8 cellular contexts compared by ENCODE assay signal in the genomic region with DNA sequence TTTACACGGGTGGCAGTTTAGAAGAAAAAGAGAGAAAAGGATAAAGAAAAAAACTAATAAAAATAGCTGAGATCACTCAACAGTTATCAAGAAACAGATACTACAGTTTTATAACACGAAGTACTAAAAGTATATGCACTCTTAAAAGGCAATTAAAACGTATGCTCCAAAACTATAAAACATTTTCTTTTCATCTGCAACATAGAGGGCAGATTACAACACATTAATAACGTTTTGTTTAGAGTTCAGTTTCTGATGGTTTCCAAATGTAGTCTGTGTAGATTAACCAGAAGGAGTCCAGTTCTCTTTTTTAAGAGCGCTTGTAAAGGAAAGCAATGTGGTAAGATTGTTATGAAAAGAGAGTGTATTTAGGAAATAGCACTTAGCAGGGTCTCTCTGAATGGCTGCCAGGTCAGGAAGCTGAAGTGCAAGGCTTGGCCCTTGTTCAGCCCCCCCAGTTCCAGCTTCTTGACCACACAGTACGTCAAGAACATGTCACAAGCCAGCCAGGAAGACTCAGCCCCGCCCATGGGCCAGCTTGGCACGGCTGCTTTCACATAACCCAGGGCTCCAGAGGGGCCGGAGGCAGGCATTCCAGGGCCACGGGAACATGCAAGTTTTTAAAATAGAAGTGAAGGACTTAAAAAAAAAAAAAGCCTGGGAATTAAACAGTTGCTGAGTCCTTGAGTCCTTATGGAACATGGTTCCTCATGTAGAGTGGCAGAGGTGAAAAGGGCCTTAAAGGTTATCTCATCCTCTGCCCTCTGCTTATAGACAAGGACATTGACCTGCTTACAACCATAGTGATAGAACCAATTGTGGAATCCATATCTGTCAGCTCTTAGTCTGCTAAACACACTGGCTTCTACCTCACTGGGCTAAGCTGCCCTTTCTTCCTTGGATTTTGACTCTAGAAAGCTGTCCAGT.
DNase-seq lines count a peak whose midpoint lies in the region; ATAC-seq and TF ChIP-seq lines count a peak whose summit lies in the region.

No MANE protein-coding gene starts in this region.

- no peak overlapping the region for H3K27ac Mint-ChIP-seq in WTC11
- no peak overlapping the region for H3K27ac Mint-ChIP-seq in activated CD4-positive, alpha-beta memory T cell treated with anti-CD3 and anti-CD28 coated beads, Interleukin-2, amount 10 ng/mL, durations not matched to agents 7 days and 5 days

- no peaks in the 10 kb centered on the region for H3K36me3 Mint-ChIP-seq in WTC11
- no peaks in the 10 kb centered on the region for H3K36me3 Mint-ChIP-seq in activated CD4-positive, alpha-beta memory T cell treated with anti-CD3 and anti-CD28 coated beads, Interleukin-2, amount 10 ng/mL, durations not matched to agents 7 days and 5 days (ENCODE audit: low read depth)

- TF ChIP-seq CTCF in retinal pigment epithelial cell (conservative IDR thresholded peaks at IDR 0.05; ENCODE audit: low read depth, low read length): no peak
- no peak for TF ChIP-seq CTCF in WTC11 (IDR thresholded peaks at IDR 0.05)

- H3K4me3 ChIP-seq in retinal pigment epithelial cell (ENCODE audit: low read length): no peak overlapping the region

- CTCF ChIA-PET in WTC11 (lab: Charles Lee): interaction anchor here (0.7 kb wide), 1 partner anchor 212 kb away, joined by 3 read pairs; no protein-coding TSS in a partner anchor
- CTCF ChIA-PET in activated CD4-positive, alpha-beta memory T cell treated with anti-CD3 and anti-CD28 coated beads, Interleukin-2, amount 10 ng/mL, durations not matched to agents 7 days and 5 days (lab: Charles Lee): interaction anchor here (0.7 to 1.5 kb wide), 2 partner anchors 10 to 33 kb away, joined by 3 to 5 read pairs; no protein-coding TSS in a partner anchor

- H3K4me1 Mint-ChIP-seq in WTC11: peaks cover 42% of the 10 kb centered on the region
- H3K4me1 Mint-ChIP-seq in activated CD4-positive, alpha-beta memory T cell treated with anti-CD3 and anti-CD28 coated beads, Interleukin-2, amount 10 ng/mL, durations not matched to agents 7 days and 5 days: peaks cover 18% of the 10 kb centered on the region

- peak; percentile 85 for ATAC-seq in SK-N-SH treated with all-trans-retinoic acid at 6 μM for 48 hours
- ATAC-seq in WTC11: no peak

- DNase-seq in COLO829 (ENCODE audit: low spot score) (peak; percentile 78), glomerular visceral epithelial cell (ENCODE audit: extremely low spot score) (peak; percentile 24), retinal pigment epithelial cell (ENCODE audit: low read depth) (peak; percentile 96), 8988T (no peak), SHP77 (lab: John Stamatoyannopoulos, UW) (no peak), WTC11 (ENCODE audit: low spot score) (no peak)
- DNase-seq in activated CD4-positive, alpha-beta memory T cell treated with anti-CD3 and anti-CD28 coated beads, Interleukin-2, amount 10 ng/mL, durations not matched to agents 7 days and 5 days: no peak

- H3K27me3 Mint-ChIP-seq in WTC11 (ENCODE audit: low read depth): no peaks in the 10 kb centered on the region
- H3K27me3 Mint-ChIP-seq in activated CD4-positive, alpha-beta memory T cell treated with anti-CD3 and anti-CD28 coated beads, Interleukin-2, amount 10 ng/mL, durations not matched to agents 7 days and 5 days: no peaks in the 10 kb centered on the region

- H3K4me3 Mint-ChIP-seq in WTC11: no peak overlapping the region
- H3K4me3 Mint-ChIP-seq in activated CD4-positive, alpha-beta memory T cell treated with anti-CD3 and anti-CD28 coated beads, Interleukin-2, amount 10 ng/mL, durations not matched to agents 7 days and 5 days: no peak overlapping the region

- H3K9me3 Mint-ChIP-seq in WTC11: no peaks in the 10 kb centered on the region
- no peaks in the 10 kb centered on the region for H3K9me3 Mint-ChIP-seq in activated CD4-positive, alpha-beta memory T cell treated with anti-CD3 and anti-CD28 coated beads, Interleukin-2, amount 10 ng/mL, durations not matched to agents 7 days and 5 days

- POLR2A ChIA-PET in WTC11 (lab: Charles Lee): no interaction called here
- POLR2A ChIA-PET in activated CD4-positive, alpha-beta memory T cell treated with anti-CD3 and anti-CD28 coated beads, Interleukin-2, amount 10 ng/mL, durations not matched to agents 7 days and 5 days (lab: Charles Lee): no interaction called here

TF ChIP-seq in SK-N-SH treated with all-trans-retinoic acid at 6 μM for 48 hours, 23 proteins besides CTCF, POLR2A, EP300 and RAD21 (continues in another document):
- peak; percentile 38; the same call in 1 of the 2 replicates for TF ChIP-seq ARNTL (CRISPR knock-in tag; IDR thresholded peaks at IDR 0.05; ENCODE audit: borderline replicate concordance, low read depth)
- TF ChIP-seq ISL1 (CRISPR knock-in tag; IDR thresholded peaks at IDR 0.05): peak; percentile 94
- TF ChIP-seq OSR1 (CRISPR knock-in tag; IDR thresholded peaks at IDR 0.05): no peak
- TF ChIP-seq ZFP3 (CRISPR knock-in tag; IDR thresholded peaks at IDR 0.05): peak; percentile 75; the same call in 1 of the 2 replicates
- no peak for TF ChIP-seq TCF4 (CRISPR knock-in tag; IDR thresholded peaks at IDR 0.05; ENCODE audit: borderline replicate concordance)
- TF ChIP-seq ZNF565 (CRISPR knock-in tag; conservative IDR thresholded peaks at IDR 0.05; ENCODE audit: low read depth): no peak
- no peak for TF ChIP-seq BACH2 (CRISPR knock-in tag; IDR thresholded peaks at IDR 0.05; ENCODE audit: borderline replicate concordance)
- peak; percentile 94 for TF ChIP-seq TOX (CRISPR knock-in tag; IDR thresholded peaks at IDR 0.05; ENCODE audit: borderline replicate concordance)
- TF ChIP-seq ZNF70 (CRISPR knock-in tag; IDR thresholded peaks at IDR 0.05): no peak
- TF ChIP-seq, protein P1, sequence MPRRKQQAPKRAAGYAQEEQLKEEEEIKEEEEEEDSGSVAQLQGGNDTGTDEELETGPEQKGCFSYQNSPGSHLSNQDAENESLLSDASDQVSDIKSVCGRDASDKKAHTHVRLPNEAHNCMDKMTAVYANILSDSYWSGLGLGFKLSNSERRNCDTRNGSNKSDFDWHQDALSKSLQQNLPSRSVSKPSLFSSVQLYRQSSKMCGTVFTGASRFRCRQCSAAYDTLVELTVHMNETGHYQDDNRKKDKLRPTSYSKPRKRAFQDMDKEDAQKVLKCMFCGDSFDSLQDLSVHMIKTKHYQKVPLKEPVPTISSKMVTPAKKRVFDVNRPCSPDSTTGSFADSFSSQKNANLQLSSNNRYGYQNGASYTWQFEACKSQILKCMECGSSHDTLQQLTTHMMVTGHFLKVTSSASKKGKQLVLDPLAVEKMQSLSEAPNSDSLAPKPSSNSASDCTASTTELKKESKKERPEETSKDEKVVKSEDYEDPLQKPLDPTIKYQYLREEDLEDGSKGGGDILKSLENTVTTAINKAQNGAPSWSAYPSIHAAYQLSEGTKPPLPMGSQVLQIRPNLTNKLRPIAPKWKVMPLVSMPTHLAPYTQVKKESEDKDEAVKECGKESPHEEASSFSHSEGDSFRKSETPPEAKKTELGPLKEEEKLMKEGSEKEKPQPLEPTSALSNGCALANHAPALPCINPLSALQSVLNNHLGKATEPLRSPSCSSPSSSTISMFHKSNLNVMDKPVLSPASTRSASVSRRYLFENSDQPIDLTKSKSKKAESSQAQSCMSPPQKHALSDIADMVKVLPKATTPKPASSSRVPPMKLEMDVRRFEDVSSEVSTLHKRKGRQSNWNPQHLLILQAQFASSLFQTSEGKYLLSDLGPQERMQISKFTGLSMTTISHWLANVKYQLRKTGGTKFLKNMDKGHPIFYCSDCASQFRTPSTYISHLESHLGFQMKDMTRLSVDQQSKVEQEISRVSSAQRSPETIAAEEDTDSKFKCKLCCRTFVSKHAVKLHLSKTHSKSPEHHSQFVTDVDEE (CRISPR knock-in tag; IDR thresholded peaks at IDR 0.05): 0 out of 2 replicates have a peak, but pooled peaks have one; percentile 18
- no peak for TF ChIP-seq ZNF8 (CRISPR knock-in tag; IDR thresholded peaks at IDR 0.05)

TF ChIP-seq in WTC11, 78 proteins besides CTCF, POLR2A, EP300 and RAD21 (continues in another document):
- TF ChIP-seq CREM (CRISPR knock-in tag; IDR thresholded peaks at IDR 0.05) (no peak), ZNF263 (CRISPR knock-in tag; IDR thresholded peaks at IDR 0.05; ENCODE audit: low read depth) (no peak), TEAD1 (CRISPR knock-in tag; IDR thresholded peaks at IDR 0.05) (no peak), ZNF232 (CRISPR knock-in tag; IDR thresholded peaks at IDR 0.05) (no peak), NR3C1 (CRISPR knock-in tag; conservative IDR thresholded peaks at IDR 0.05; ENCODE audit: low read depth) (no peak), ZNF138 (CRISPR knock-in tag; conservative IDR thresholded peaks at IDR 0.05) (no peak), ETV6 (CRISPR knock-in tag; IDR thresholded peaks at IDR 0.05) (no peak)
- TF ChIP-seq, protein P2, sequence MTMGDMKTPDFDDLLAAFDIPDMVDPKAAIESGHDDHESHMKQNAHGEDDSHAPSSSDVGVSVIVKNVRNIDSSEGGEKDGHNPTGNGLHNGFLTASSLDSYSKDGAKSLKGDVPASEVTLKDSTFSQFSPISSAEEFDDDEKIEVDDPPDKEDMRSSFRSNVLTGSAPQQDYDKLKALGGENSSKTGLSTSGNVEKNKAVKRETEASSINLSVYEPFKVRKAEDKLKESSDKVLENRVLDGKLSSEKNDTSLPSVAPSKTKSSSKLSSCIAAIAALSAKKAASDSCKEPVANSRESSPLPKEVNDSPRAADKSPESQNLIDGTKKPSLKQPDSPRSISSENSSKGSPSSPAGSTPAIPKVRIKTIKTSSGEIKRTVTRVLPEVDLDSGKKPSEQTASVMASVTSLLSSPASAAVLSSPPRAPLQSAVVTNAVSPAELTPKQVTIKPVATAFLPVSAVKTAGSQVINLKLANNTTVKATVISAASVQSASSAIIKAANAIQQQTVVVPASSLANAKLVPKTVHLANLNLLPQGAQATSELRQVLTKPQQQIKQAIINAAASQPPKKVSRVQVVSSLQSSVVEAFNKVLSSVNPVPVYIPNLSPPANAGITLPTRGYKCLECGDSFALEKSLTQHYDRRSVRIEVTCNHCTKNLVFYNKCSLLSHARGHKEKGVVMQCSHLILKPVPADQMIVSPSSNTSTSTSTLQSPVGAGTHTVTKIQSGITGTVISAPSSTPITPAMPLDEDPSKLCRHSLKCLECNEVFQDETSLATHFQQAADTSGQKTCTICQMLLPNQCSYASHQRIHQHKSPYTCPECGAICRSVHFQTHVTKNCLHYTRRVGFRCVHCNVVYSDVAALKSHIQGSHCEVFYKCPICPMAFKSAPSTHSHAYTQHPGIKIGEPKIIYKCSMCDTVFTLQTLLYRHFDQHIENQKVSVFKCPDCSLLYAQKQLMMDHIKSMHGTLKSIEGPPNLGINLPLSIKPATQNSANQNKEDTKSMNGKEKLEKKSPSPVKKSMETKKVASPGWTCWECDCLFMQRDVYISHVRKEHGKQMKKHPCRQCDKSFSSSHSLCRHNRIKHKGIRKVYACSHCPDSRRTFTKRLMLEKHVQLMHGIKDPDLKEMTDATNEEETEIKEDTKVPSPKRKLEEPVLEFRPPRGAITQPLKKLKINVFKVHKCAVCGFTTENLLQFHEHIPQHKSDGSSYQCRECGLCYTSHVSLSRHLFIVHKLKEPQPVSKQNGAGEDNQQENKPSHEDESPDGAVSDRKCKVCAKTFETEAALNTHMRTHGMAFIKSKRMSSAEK (CRISPR knock-in tag; IDR thresholded peaks at IDR 0.05; ENCODE audit: borderline replicate concordance): no peak

Comparison
In these comparisons a context has a peak if more than half of its experiments do, and no peak if none do; other contexts are left out.
1. DNase-seq: peak in COLO829 (single experiment), glomerular visceral epithelial cell (single experiment) and retinal pigment epithelial cell (single experiment); none in 8988T (single experiment), SHP77 (0 of 2), WTC11 (single experiment) and activated CD4-positive, alpha-beta memory T cell treated with anti-CD3 and anti-CD28 coated beads, Interleukin-2, amount 10 ng/mL, durations not matched to agents 7 days and 5 days (single experiment).